ENCODE assay signal across 8 cellular contexts in genomic region chr15:55789066-55789660, GRCh38. TPM values are rescaled to one million over a fixed set of nuclear protein-coding genes. Genes with fewer than 3 reads are reported as not detected.
DNase-seq lines count a peak whose midpoint lies in the region; ATAC-seq, FAIRE-seq and TF ChIP-seq lines count a peak whose summit lies in the region.

No MANE protein-coding gene starts in this region.

- CTCF ChIA-PET in HepG2 (lab: Yijun Ruan, JAX; ENCODE audit: low intra/inter-chr PET ratio, low total read pairs), result no interaction called here

- H3K4me1 ChIP-seq in HepG2 (ENCODE audit: insufficient read depth, low read length) (peaks cover 25% of the 10 kb centered on the region), tibial nerve (no peaks in the 10 kb centered on the region)

- H3K9me3 ChIP-seq in HepG2 (ENCODE audit: low read length) (no peaks in the 10 kb centered on the region), tibial nerve (no peaks in the 10 kb centered on the region)

- H3K4me2 ChIP-seq in HepG2 (ENCODE audit: low read depth, low read length), result no peak overlapping the region

- no peak for TF ChIP-seq POLR2A in HepG2 (IDR thresholded peaks at IDR 0.05; ENCODE audit: insufficient read depth in 1 of 2, low read depth in 2 of 2, low read length in 2 of 2)
- TF ChIP-seq POLR2A in tibial nerve (IDR thresholded peaks at IDR 0.05), result no peak

- intact Hi-C loops in HepG2 (cut with micrococcal nuclease; ENCODE audit: unreplicated experiment), result no loop called here

- no peaks in the 10 kb centered on the region for H4K20me1 ChIP-seq in HepG2 (ENCODE audit: insufficient read depth, low read length)

- H3K36me3 ChIP-seq in HepG2 (replicated peaks in 1 of 2; ENCODE audit: control insufficient read depth in 1 of 2, insufficient read depth in 2 of 2, low read length in 2 of 2) (no peaks in the 10 kb centered on the region), tibial nerve (no peaks in the 10 kb centered on the region)

- H3K27ac ChIP-seq in HepG2 (ENCODE audit: extremely low read length, insufficient read depth, low read length), result no peak overlapping the region
- H3K27ac ChIP-seq in tibial nerve, result no peak overlapping the region

- peak; percentile 81 for ATAC-seq in HepG2
- ATAC-seq in HG03045 (IDR thresholded peaks at IDR 0.05; ENCODE audit: unreplicated experiment), result no peak
- no peak for ATAC-seq in GM18870 (IDR thresholded peaks at IDR 0.05; ENCODE audit: unreplicated experiment)

- POLR2A ChIA-PET in HepG2 (lab: Yijun Ruan, JAX), result no interaction called here

- H3K27me3 ChIP-seq in HepG2 (ENCODE audit: control insufficient read depth in 1 of 2, insufficient read depth in 2 of 2, low read length in 2 of 2), result no peaks in the 10 kb centered on the region
- no peaks in the 10 kb centered on the region for H3K27me3 ChIP-seq in tibial nerve

- TF ChIP-seq EP300 in HepG2 (IDR thresholded peaks at IDR 0.05; ENCODE audit: low read depth in 2 of 2, low read length in 2 of 2) (no peak), HepG2 (CRISPR knock-in tag; IDR thresholded peaks at IDR 0.05; ENCODE audit: borderline replicate concordance) (no peak), tibial nerve (IDR thresholded peaks at IDR 0.05) (no peak)

- FAIRE-seq in HepG2 (lab: Jason Lieb, UNC), result no peak

- 44% methylated on average over 8 of the region's 8 CpGs for WGBS in HepG2 (ENCODE audit: low lambda C conversion rate)
- 85 to 86% methylated on average over 8 of the region's 8 CpGs for WGBS in tibial nerve, 2 donors

- no peak overlapping the region for H3K9ac ChIP-seq in HepG2 (ENCODE audit: insufficient read depth, low read depth, low read length)

- DNase-seq in CMK (ENCODE audit: low read depth) (peak; percentile 11), NCI-H69 (lab: John Stamatoyannopoulos, UW) (peak; percentile 61), HepG2 (ENCODE audit: low spot score) (no peak), tibial nerve (ENCODE audit: low spot score in 2 of 2) (peak; percentile 16 to 67), dedifferentiated amniotic fluid mesenchymal stem cell (ENCODE audit: extremely low spot score) (no peak)
- DNase-seq in activated T-helper 9 cell treated with anti-CD3 and anti-CD28 coated beads, Interleukin-2, amount 50 U/mL, for 16 hours (ENCODE audit: low read depth), result peak; percentile 28

- H3K4me3 ChIP-seq in HepG2 (replicated peaks in 1 of 3; ENCODE audit: insufficient read depth in 1 of 3, low read depth in 2 of 3, low read length in 3 of 3), result no peak overlapping the region
- no peak overlapping the region for H3K4me3 ChIP-seq in tibial nerve

- peak; percentile 63 for TF ChIP-seq CTCF in HepG2 (CRISPR knock-in tag; IDR thresholded peaks at IDR 0.05)
- TF ChIP-seq CTCF in tibial nerve (IDR thresholded peaks at IDR 0.05), result peak in 4 of 5 experiments; percentile 20 to 38 (median 26)

- in situ Hi-C loops in HepG2 (cut with HindIII; ENCODE audit: extremely low pct_ligation_motif_present, low pct_unique_long_range_greater_than_20kb), result no loop called here

- H3K79me2 ChIP-seq in HepG2 (ENCODE audit: insufficient read depth, low read length), result no peaks in the 10 kb centered on the region

- H2AFZ ChIP-seq in HepG2 (ENCODE audit: low read length), result no peak overlapping the region

- TF ChIP-seq RAD21 in HepG2 (CRISPR knock-in tag; IDR thresholded peaks at IDR 0.05), result no peak

- no TSS peak for BruUV-seq in HepG2 (replicated peaks; lab: Mats Ljungman, UMichigan)

TF ChIP-seq in HepG2, 621 proteins besides CTCF, POLR2A, EP300 and RAD21:
- peak; percentile 20; the same call in 1 of the 2 replicates for TF ChIP-seq SMC3 (IDR thresholded peaks at IDR 0.05; ENCODE audit: low read length)
- no peak for TF ChIP-seq ZNF143 (CRISPR knock-in tag; IDR thresholded peaks at IDR 0.05)
- no peak for TF ChIP-seq ZBTB20 (CRISPR knock-in tag; IDR thresholded peaks at IDR 0.05; ENCODE audit: borderline replicate concordance, low read depth)
- no peak for TF ChIP-seq EHMT2 (IDR thresholded peaks at IDR 0.05; ENCODE audit: borderline replicate concordance, low read depth, low read length)
- no peak for TF ChIP-seq ZNF546 (CRISPR knock-in tag; conservative IDR thresholded peaks at IDR 0.05)
- no peak for TF ChIP-seq XRCC5 (optimal IDR thresholded peaks at IDR 0.05; ENCODE audit: low read length)

RNA-seq across cellular contexts. Expression of gene PRTG, which starts 46.2 kb away (rescaled TPM):
- total RNA-seq in HepG2 (2016; rRNA removed; fragmentation: Illumina TruSeq; extraction: Trizol) (17.1 and 22.3 TPM in 2 replicates), tibial nerve (10 to 100 TPM in 2 of 4 donors, 1 to 10 TPM in 2; 2.1 to 12.8 (median 7.7) TPM)
- 2.3 and 2.9 TPM in 2 replicates for total RNA-seq in HepG2 (2016; cell fraction: cytosol; rRNA removed; fragmentation: Illumina TruSeq; extraction: Trizol; ENCODE audit: low read depth)
- total RNA-seq in HepG2 (2016; cell fraction: insoluble cytoplasmic fraction; rRNA removed; fragmentation: Illumina TruSeq; extraction: Trizol), result 17.1 and 19.9 TPM in 2 replicates
- total RNA-seq in HepG2 (2016; cell fraction: membrane; rRNA removed; fragmentation: Illumina TruSeq; extraction: Trizol), result 6.8 and 7.4 TPM in 2 replicates
- 37.3 and 41.9 TPM in 2 replicates for total RNA-seq in HepG2 (2016; cell fraction: nucleus; rRNA removed; fragmentation: Illumina TruSeq; extraction: Trizol)
- 9.7 and 13.2 TPM in 2 replicates for polyA plus RNA-seq in HepG2 (2011; rRNA removed)
- polyA plus RNA-seq in HepG2 (2011; cell fraction: cytosol; rRNA removed), result 6.9 and 9.7 TPM in 2 replicates
- polyA plus RNA-seq in HepG2 (2011; cell fraction: nucleus; rRNA removed), result 7.0 and 7.1 TPM in 2 replicates
- polyA plus RNA-seq in HepG2 (2012), result 11.5 and 14.3 TPM in 2 replicates
- 1.2 and 1.6 TPM in 2 replicates for polyA plus RNA-seq in HepG2 (2016; cell fraction: cytosol; fragmentation: Illumina TruSeq; extraction: Trizol; ENCODE audit: low read depth)
- polyA plus RNA-seq in HepG2 (2016; cell fraction: insoluble cytoplasmic fraction; fragmentation: Illumina TruSeq; extraction: Trizol; ENCODE audit: low read depth), result 7.2 TPM in 2 replicates
- polyA plus RNA-seq in HepG2 (2016; cell fraction: membrane; fragmentation: Illumina TruSeq; extraction: Trizol; ENCODE audit: low read depth), result 1.9 TPM in 2 replicates
- 13.3 and 15.6 TPM in 2 replicates for polyA plus RNA-seq in HepG2 (2016; cell fraction: nucleus; fragmentation: Illumina TruSeq; extraction: Trizol; ENCODE audit: insufficient read depth, low read depth)
- 13.5 and 48.7 TPM in 2 replicates for polyA minus RNA-seq in HepG2 (2011; rRNA and poly(A)+ RNA removed; ENCODE audit: low replicate concordance)
- polyA minus RNA-seq in HepG2 (2011; cell fraction: cytosol; rRNA and poly(A)+ RNA removed), result 36.5 and 37.5 TPM in 2 replicates
- 48.2 and 59.2 TPM in 2 replicates for polyA minus RNA-seq in HepG2 (2011; cell fraction: nucleus; rRNA and poly(A)+ RNA removed)

Comparison
In these comparisons a context has a peak if more than half of its experiments do, and no peak if none do; other contexts are left out.
1. DNase-seq: peak in CMK (single experiment), NCI-H69 (single experiment), activated T-helper 9 cell treated with anti-CD3 and anti-CD28 coated beads, Interleukin-2, amount 50 U/mL, for 16 hours (single experiment) and tibial nerve (2 of 2); none in HepG2 (single experiment) and dedifferentiated amniotic fluid mesenchymal stem cell (single experiment).